Comparison of ENCODE assay signal across 8 cellular contexts in the genomic region with DNA sequence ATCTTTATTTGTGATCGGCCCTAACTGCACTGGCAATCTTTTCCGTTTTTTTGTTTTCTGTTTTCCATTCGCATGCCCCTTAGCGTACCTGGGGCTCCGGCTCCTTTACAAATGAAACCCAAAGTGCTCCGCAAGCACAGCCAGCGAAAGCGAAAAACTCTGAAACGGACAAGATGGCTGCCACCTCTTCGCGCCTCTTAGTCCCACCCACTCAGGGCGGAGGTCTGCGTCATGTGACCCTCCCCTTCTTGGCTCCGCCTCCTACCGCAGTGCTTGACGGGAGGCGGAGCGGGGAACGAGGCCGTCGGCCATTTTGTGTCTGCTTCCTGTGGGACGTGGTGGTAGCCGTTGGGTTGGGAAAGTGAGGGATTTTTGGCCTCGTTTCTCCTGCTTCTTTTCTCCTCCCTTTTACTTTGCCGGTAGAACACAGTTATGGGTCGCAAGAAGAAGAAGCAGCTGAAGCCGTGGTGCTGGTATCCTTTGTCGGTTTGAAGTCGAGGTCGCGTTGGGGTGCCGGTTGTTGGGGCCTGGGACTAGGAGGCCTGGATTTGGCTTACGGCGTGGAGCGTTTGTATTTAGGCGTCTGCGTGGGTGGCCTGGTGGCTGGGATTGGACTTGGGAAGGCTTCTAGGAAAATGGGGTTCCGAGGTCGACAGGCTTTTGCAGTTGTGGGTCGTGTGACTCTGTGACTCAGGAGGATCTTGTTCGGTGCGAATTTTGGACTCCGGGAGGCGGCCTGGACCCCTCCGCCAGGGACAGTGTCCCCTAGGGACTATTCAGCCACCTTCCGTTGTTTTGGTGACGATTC. TPM values are rescaled to one million over a fixed set of nuclear protein-coding genes. Genes with fewer than 3 reads are reported as not detected.
DNase-seq lines count a peak whose midpoint lies in the region; ATAC-seq lines count a peak whose summit lies in the region.

A gene (plus strand): TSS at position 304 of the 808 bp plus-strand sequence. CDS start 129 bp downstream, at position 433.

- DNase-seq in DMS79 treated with DMSO at 0.1 percent for 48 hours (lab: John Stamatoyannopoulos, UW) (peak; percentile 98), GM23248 (peak; percentile 99), LHCN-M2 (ENCODE audit: low read depth) (peak; percentile 95), RPMI8226 (peak; percentile 98), fibroblast of gingiva (ENCODE audit: low read depth) (peak; percentile 96), naive B cell (peak; percentile 95)
- DNase-seq in activated T-helper 1 cell treated with anti-CD3 and anti-CD28 coated beads, Interleukin-2, amount 50 U/mL, for 16 hours (ENCODE audit: low read depth in 1 of 2, low spot score in 1 of 2): peak; percentile 89 to 92

- H3K4me2 ChIP-seq in GM23248 (ENCODE audit: unreplicated experiment): peak within 1 kb of the TSS; percentile 86

- H2AFZ ChIP-seq in GM23248: peak within 1 kb of the TSS; percentile 87

- H3K36me3 ChIP-seq in GM23248 (ENCODE audit: low read depth): peaks cover 30% of the 10 kb centered on the region

- peaks cover 12 to 38% (median 38%) of the 10 kb centered on the region in 3 donors for H3K4me1 Mint-ChIP-seq in naive B cell
- H3K4me1 Mint-ChIP-seq in stimulated activated memory B cell treated with anti-CD40 and anti-IgM and Interleukin-4, amounts not matched to agents 10 μg/mL and 1 μg/mL and 100 μg/mL, for 72 hours: peaks cover 17% of the 10 kb centered on the region

- H3K79me2 ChIP-seq in GM23248 (ENCODE audit: insufficient read depth): peaks cover 65% of the 10 kb centered on the region

- H3K9me3 ChIP-seq in GM23248 (ENCODE audit: low read depth): no peaks in the 10 kb centered on the region

- H3K27me3 Mint-ChIP-seq in naive B cell: no peaks in the 10 kb centered on the region
- H3K27me3 Mint-ChIP-seq in stimulated activated memory B cell treated with anti-CD40 and anti-IgM and Interleukin-4, amounts not matched to agents 10 μg/mL and 1 μg/mL and 100 μg/mL, for 72 hours: no peaks in the 10 kb centered on the region

- peak within 1 kb of the TSS; percentile 97 to 100 (median 99) for H3K27ac Mint-ChIP-seq in naive B cell
- peak within 1 kb of the TSS; percentile 99 for H3K27ac Mint-ChIP-seq in stimulated activated memory B cell treated with anti-CD40 and anti-IgM and Interleukin-4, amounts not matched to agents 10 μg/mL and 1 μg/mL and 100 μg/mL, for 72 hours

- peaks cover 18% of the 10 kb centered on the region for H3F3A ChIP-seq in GM23248 (ENCODE audit: insufficient read depth)

- H3K9ac ChIP-seq in GM23248: peak within 1 kb of the TSS; percentile 99

- H4K20me1 ChIP-seq in GM23248 (ENCODE audit: insufficient read depth): peaks cover 25% of the 10 kb centered on the region

- 1 to 2% methylated on average over 47 of the region's 47 CpGs for WGBS in GM23248 (ENCODE audit: low coverage in 1 of 2, low lambda C conversion rate in 2 of 2, missing lambda C conversion rate in 2 of 2), 2 experiments

- H3K4me1 ChIP-seq in GM23248 (ENCODE audit: insufficient read depth): peaks cover 14% of the 10 kb centered on the region

- peak within 1 kb of the TSS; percentile 98 for H3K4me3 ChIP-seq in GM23248

- H3K27ac ChIP-seq in GM23248: peak within 1 kb of the TSS; percentile 99

- H3K4me3 Mint-ChIP-seq in naive B cell: peak within 1 kb of the TSS; percentile 97 to 100 (median 98)
- peak within 1 kb of the TSS; percentile 92 for H3K4me3 Mint-ChIP-seq in stimulated activated memory B cell treated with anti-CD40 and anti-IgM and Interleukin-4, amounts not matched to agents 10 μg/mL and 1 μg/mL and 100 μg/mL, for 72 hours

- peak; percentile 94 for ATAC-seq in naive B cell (ENCODE audit: low read depth in 2 of 2)
- ATAC-seq in stimulated activated memory B cell treated with anti-CD40 and anti-IgM and Interleukin-4, amounts not matched to agents 10 μg/mL and 1 μg/mL and 100 μg/mL, for 72 hours: peak; percentile 99

- peaks cover 12 to 19% of the 10 kb centered on the region in 2 donors for H3K36me3 Mint-ChIP-seq in naive B cell
- H3K36me3 Mint-ChIP-seq in stimulated activated memory B cell treated with anti-CD40 and anti-IgM and Interleukin-4, amounts not matched to agents 10 μg/mL and 1 μg/mL and 100 μg/mL, for 72 hours: peaks cover 20% of the 10 kb centered on the region

- no peaks in the 10 kb centered on the region for H3K9me2 ChIP-seq in GM23248 (ENCODE audit: insufficient read depth)

- H3K27me3 ChIP-seq in GM23248 (replicated peaks; ENCODE audit: insufficient read depth): no peaks in the 10 kb centered on the region

- H3K9me3 Mint-ChIP-seq in naive B cell: no peaks in the 10 kb centered on the region
- no peaks in the 10 kb centered on the region for H3K9me3 Mint-ChIP-seq in stimulated activated memory B cell treated with anti-CD40 and anti-IgM and Interleukin-4, amounts not matched to agents 10 μg/mL and 1 μg/mL and 100 μg/mL, for 72 hours

- in situ Hi-C loops in GM23248 (cut with MboI): no loop called here

RNA-seq across cellular contexts. Expression of the gene that starts here (rescaled TPM):
- 93.1 and 113 TPM in 2 replicates for total RNA-seq in GM23248 (2014; rRNA removed; shearing (Covaris generic))
- polyA plus RNA-seq in GM23248 (2016; fragmentation: Nextera tagmentation; extraction: Ambion mirVana) (96.8 and 99.5 TPM in 2 replicates), naive B cell (ENCODE audit: low read depth in 6 of 6) (100 to 1,000 TPM; 126 to 165 (median 142) TPM)
- 141 and 157 TPM in 2 replicates for total RNA-seq in LHCN-M2 (2014; rRNA removed)
- 102 TPM for polyA plus RNA-seq in LHCN-M2 (2012)

Comparison
In these comparisons a context has a peak if more than half of its experiments do, and no peak if none do; other contexts are left out.
1. Peak in every context shown above with its lines: DNase-seq, ATAC-seq, H3K4me3 ChIP-seq and H3K27ac ChIP-seq.